In the genomic region with DNA sequence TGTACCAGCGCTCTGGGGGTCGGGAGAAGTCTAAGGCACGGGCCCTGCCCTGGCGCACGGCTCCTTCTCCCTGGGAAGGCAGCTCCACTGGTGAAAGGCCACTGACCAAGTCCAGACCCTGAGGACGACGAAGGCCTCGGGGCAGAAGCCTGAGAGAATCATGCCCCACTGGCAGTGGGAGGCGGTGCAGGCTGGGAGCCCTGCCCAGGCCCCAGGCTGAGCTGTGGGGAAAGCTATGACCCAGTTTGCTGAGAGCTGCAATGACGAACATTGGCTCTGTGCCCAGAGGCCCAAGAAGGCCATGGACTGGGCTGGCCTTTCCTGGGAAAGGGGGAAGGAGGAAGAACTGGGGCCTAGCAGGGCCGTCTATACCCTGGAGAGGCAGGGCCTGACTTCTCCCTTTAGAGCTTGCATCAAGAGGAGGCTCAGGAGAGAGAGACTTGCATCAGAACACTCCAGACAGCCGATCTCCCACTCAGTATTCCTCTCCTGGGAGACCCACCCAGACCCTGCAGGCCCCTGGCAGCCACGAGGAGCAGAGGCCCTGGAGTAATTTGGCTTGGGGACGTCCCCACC, we compare ENCODE assay signal across 1 cellular context.
TF ChIP-seq lines count a peak whose summit lies in the region.

No MANE protein-coding gene starts in this region.

TF ChIP-seq in K562, 482 proteins besides CTCF, POLR2A, EP300 and RAD21 (continued from another document and continues in another):
- TF ChIP-seq ZC3H4 (CRISPR knock-in tag; IDR thresholded peaks at IDR 0.05; ENCODE audit: borderline replicate concordance) (no peak), NONO (IDR thresholded peaks at IDR 0.05; ENCODE audit: low read depth in 2 of 2, low read length in 1 of 2) (no peak), JUND (IDR thresholded peaks at IDR 0.05; ENCODE audit: borderline replicate concordance, low read depth, low read length) (0 out of 2 replicates have a peak, but pooled peaks have one; percentile 30), JUND (tag; IDR thresholded peaks at IDR 0.05; ENCODE audit: borderline replicate concordance, low read depth, low read length) (no peak; the same call in 2 of the 3 replicates), SREBF2 (CRISPR knock-in tag; IDR thresholded peaks at IDR 0.05) (no peak), FUS (optimal IDR thresholded peaks at IDR 0.05; ENCODE audit: low read depth, low read length) (no peak), NRF1 (conservative IDR thresholded peaks at IDR 0.05 in 1 of 2, IDR thresholded peaks at IDR 0.05 in 1 of 2) (peak in 1 of 2 experiments; percentile 31; a peak in 1 of 4 replicates), TSC22D4 (tag; IDR thresholded peaks at IDR 0.05) (no peak), MCM5 (IDR thresholded peaks at IDR 0.05; ENCODE audit: low read depth) (no peak), DMBX1 (CRISPR knock-in tag; IDR thresholded peaks at IDR 0.05; ENCODE audit: borderline replicate concordance) (no peak), WHSC1 (IDR thresholded peaks at IDR 0.05; ENCODE audit: low read length) (no peak), GABPA (tag; conservative IDR thresholded peaks at IDR 0.05; ENCODE audit: low read depth) (no peak), ZNF79 (CRISPR knock-in tag; IDR thresholded peaks at IDR 0.05; ENCODE audit: low read depth) (no peak), ZNF764 (CRISPR knock-in tag; IDR thresholded peaks at IDR 0.05; ENCODE audit: low read depth) (no peak)
- TF ChIP-seq, protein P1, sequence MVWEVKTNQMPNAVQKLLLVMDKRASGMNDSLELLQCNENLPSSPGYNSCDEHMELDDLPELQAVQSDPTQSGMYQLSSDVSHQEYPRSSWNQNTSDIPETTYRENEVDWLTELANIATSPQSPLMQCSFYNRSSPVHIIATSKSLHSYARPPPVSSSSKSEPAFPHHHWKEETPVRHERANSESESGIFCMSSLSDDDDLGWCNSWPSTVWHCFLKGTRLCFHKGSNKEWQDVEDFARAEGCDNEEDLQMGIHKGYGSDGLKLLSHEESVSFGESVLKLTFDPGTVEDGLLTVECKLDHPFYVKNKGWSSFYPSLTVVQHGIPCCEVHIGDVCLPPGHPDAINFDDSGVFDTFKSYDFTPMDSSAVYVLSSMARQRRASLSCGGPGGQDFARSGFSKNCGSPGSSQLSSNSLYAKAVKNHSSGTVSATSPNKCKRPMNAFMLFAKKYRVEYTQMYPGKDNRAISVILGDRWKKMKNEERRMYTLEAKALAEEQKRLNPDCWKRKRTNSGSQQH (CRISPR knock-in tag; IDR thresholded peaks at IDR 0.05), result no peak
- TF ChIP-seq, protein P2, sequence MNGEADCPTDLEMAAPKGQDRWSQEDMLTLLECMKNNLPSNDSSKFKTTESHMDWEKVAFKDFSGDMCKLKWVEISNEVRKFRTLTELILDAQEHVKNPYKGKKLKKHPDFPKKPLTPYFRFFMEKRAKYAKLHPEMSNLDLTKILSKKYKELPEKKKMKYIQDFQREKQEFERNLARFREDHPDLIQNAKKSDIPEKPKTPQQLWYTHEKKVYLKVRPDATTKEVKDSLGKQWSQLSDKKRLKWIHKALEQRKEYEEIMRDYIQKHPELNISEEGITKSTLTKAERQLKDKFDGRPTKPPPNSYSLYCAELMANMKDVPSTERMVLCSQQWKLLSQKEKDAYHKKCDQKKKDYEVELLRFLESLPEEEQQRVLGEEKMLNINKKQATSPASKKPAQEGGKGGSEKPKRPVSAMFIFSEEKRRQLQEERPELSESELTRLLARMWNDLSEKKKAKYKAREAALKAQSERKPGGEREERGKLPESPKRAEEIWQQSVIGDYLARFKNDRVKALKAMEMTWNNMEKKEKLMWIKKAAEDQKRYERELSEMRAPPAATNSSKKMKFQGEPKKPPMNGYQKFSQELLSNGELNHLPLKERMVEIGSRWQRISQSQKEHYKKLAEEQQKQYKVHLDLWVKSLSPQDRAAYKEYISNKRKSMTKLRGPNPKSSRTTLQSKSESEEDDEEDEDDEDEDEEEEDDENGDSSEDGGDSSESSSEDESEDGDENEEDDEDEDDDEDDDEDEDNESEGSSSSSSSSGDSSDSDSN (IDR thresholded peaks at IDR 0.05; ENCODE audit: borderline replicate concordance in 1 of 2, low read depth in 2 of 2, low read length in 2 of 2), result 0 out of 4 replicates have a peak, but pooled peaks of 1 of the 2 experiments have one; percentile 30
- TF ChIP-seq, protein P3, sequence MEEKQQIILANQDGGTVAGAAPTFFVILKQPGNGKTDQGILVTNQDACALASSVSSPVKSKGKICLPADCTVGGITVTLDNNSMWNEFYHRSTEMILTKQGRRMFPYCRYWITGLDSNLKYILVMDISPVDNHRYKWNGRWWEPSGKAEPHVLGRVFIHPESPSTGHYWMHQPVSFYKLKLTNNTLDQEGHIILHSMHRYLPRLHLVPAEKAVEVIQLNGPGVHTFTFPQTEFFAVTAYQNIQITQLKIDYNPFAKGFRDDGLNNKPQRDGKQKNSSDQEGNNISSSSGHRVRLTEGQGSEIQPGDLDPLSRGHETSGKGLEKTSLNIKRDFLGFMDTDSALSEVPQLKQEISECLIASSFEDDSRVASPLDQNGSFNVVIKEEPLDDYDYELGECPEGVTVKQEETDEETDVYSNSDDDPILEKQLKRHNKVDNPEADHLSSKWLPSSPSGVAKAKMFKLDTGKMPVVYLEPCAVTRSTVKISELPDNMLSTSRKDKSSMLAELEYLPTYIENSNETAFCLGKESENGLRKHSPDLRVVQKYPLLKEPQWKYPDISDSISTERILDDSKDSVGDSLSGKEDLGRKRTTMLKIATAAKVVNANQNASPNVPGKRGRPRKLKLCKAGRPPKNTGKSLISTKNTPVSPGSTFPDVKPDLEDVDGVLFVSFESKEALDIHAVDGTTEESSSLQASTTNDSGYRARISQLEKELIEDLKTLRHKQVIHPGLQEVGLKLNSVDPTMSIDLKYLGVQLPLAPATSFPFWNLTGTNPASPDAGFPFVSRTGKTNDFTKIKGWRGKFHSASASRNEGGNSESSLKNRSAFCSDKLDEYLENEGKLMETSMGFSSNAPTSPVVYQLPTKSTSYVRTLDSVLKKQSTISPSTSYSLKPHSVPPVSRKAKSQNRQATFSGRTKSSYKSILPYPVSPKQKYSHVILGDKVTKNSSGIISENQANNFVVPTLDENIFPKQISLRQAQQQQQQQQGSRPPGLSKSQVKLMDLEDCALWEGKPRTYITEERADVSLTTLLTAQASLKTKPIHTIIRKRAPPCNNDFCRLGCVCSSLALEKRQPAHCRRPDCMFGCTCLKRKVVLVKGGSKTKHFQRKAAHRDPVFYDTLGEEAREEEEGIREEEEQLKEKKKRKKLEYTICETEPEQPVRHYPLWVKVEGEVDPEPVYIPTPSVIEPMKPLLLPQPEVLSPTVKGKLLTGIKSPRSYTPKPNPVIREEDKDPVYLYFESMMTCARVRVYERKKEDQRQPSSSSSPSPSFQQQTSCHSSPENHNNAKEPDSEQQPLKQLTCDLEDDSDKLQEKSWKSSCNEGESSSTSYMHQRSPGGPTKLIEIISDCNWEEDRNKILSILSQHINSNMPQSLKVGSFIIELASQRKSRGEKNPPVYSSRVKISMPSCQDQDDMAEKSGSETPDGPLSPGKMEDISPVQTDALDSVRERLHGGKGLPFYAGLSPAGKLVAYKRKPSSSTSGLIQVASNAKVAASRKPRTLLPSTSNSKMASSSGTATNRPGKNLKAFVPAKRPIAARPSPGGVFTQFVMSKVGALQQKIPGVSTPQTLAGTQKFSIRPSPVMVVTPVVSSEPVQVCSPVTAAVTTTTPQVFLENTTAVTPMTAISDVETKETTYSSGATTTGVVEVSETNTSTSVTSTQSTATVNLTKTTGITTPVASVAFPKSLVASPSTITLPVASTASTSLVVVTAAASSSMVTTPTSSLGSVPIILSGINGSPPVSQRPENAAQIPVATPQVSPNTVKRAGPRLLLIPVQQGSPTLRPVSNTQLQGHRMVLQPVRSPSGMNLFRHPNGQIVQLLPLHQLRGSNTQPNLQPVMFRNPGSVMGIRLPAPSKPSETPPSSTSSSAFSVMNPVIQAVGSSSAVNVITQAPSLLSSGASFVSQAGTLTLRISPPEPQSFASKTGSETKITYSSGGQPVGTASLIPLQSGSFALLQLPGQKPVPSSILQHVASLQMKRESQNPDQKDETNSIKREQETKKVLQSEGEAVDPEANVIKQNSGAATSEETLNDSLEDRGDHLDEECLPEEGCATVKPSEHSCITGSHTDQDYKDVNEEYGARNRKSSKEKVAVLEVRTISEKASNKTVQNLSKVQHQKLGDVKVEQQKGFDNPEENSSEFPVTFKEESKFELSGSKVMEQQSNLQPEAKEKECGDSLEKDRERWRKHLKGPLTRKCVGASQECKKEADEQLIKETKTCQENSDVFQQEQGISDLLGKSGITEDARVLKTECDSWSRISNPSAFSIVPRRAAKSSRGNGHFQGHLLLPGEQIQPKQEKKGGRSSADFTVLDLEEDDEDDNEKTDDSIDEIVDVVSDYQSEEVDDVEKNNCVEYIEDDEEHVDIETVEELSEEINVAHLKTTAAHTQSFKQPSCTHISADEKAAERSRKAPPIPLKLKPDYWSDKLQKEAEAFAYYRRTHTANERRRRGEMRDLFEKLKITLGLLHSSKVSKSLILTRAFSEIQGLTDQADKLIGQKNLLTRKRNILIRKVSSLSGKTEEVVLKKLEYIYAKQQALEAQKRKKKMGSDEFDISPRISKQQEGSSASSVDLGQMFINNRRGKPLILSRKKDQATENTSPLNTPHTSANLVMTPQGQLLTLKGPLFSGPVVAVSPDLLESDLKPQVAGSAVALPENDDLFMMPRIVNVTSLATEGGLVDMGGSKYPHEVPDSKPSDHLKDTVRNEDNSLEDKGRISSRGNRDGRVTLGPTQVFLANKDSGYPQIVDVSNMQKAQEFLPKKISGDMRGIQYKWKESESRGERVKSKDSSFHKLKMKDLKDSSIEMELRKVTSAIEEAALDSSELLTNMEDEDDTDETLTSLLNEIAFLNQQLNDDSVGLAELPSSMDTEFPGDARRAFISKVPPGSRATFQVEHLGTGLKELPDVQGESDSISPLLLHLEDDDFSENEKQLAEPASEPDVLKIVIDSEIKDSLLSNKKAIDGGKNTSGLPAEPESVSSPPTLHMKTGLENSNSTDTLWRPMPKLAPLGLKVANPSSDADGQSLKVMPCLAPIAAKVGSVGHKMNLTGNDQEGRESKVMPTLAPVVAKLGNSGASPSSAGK (IDR thresholded peaks at IDR 0.05), result no peak
- TF ChIP-seq, protein P4, sequence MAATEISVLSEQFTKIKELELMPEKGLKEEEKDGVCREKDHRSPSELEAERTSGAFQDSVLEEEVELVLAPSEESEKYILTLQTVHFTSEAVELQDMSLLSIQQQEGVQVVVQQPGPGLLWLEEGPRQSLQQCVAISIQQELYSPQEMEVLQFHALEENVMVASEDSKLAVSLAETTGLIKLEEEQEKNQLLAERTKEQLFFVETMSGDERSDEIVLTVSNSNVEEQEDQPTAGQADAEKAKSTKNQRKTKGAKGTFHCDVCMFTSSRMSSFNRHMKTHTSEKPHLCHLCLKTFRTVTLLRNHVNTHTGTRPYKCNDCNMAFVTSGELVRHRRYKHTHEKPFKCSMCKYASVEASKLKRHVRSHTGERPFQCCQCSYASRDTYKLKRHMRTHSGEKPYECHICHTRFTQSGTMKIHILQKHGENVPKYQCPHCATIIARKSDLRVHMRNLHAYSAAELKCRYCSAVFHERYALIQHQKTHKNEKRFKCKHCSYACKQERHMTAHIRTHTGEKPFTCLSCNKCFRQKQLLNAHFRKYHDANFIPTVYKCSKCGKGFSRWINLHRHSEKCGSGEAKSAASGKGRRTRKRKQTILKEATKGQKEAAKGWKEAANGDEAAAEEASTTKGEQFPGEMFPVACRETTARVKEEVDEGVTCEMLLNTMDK (IDR thresholded peaks at IDR 0.05; ENCODE audit: borderline replicate concordance, insufficient read depth, low read depth, low read length, poor library complexity, severe bottlenecking), result no peak
- TF ChIP-seq, protein P5, sequence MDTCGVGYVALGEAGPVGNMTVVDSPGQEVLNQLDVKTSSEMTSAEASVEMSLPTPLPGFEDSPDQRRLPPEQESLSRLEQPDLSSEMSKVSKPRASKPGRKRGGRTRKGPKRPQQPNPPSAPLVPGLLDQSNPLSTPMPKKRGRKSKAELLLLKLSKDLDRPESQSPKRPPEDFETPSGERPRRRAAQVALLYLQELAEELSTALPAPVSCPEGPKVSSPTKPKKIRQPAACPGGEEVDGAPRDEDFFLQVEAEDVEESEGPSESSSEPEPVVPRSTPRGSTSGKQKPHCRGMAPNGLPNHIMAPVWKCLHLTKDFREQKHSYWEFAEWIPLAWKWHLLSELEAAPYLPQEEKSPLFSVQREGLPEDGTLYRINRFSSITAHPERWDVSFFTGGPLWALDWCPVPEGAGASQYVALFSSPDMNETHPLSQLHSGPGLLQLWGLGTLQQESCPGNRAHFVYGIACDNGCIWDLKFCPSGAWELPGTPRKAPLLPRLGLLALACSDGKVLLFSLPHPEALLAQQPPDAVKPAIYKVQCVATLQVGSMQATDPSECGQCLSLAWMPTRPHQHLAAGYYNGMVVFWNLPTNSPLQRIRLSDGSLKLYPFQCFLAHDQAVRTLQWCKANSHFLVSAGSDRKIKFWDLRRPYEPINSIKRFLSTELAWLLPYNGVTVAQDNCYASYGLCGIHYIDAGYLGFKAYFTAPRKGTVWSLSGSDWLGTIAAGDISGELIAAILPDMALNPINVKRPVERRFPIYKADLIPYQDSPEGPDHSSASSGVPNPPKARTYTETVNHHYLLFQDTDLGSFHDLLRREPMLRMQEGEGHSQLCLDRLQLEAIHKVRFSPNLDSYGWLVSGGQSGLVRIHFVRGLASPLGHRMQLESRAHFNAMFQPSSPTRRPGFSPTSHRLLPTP (IDR thresholded peaks at IDR 0.05; ENCODE audit: borderline replicate concordance, extremely low read depth, insufficient read length), result no peak
- TF ChIP-seq, protein P6, sequence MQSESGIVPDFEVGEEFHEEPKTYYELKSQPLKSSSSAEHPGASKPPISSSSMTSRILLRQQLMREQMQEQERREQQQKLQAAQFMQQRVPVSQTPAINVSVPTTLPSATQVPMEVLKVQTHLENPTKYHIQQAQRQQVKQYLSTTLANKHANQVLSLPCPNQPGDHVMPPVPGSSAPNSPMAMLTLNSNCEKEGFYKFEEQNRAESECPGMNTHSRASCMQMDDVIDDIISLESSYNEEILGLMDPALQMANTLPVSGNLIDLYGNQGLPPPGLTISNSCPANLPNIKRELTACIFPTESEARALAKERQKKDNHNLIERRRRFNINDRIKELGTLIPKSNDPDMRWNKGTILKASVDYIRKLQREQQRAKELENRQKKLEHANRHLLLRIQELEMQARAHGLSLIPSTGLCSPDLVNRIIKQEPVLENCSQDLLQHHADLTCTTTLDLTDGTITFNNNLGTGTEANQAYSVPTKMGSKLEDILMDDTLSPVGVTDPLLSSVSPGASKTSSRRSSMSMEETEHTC (IDR thresholded peaks at IDR 0.05), result no peak
